Comparison of ENCODE assay signal across 17 cellular contexts in genomic region chr20:16441526-16442164, GRCh38.
DNase-seq lines count a peak whose midpoint lies in the region; ATAC-seq lines count a peak whose summit lies in the region.
"Had no signal": no experiment of that assay in that cellular context is flagged by ENCODE, and none has a peak within 500 bp of the region (broad histone marks: within the 10 kb centered on the region; RNA-seq: fewer than 3 reads in every experiment).

No MANE protein-coding gene starts in this region.

- H3K9me3 Mint-ChIP-seq in activated naive CD4-positive, alpha-beta T cell treated with anti-CD3 and anti-CD28 coated beads, Interleukin-2, amount 50 U/mL, for 72 hours = peaks cover 12 to 13% of the 10 kb centered on the region in 2 donors

- peaks cover 15 to 27% of the 10 kb centered on the region in 2 donors for H3K36me3 Mint-ChIP-seq in activated naive CD4-positive, alpha-beta T cell treated with anti-CD3 and anti-CD28 coated beads, Interleukin-2, amount 50 U/mL, for 72 hours

- peak; percentile 2 for DNase-seq in DMS79 treated with DMSO at 0.1 percent for 48 hours (lab: John Stamatoyannopoulos, UW)
- DNase-seq in DMS79 (lab: John Stamatoyannopoulos, UW) = no peak
- peak; percentile 55 for DNase-seq in NCI-H2171 (lab: John Stamatoyannopoulos, UW)
- peak; percentile 74 for DNase-seq in SK-N-DZ (ENCODE audit: low spot score)
- peak; percentile 56 for DNase-seq in cerebellum (ENCODE audit: low spot score)
- DNase-seq in activated naive CD4-positive, alpha-beta T cell treated with anti-CD3 and anti-CD28 coated beads, Interleukin-2, amount 50 U/mL, for 72 hours (ENCODE audit: low spot score in 2 of 2) = no peak
- DNase-seq: 8988T; ACHN; Calu3; CD4-positive, alpha-beta T cell; DMS153; H7 had no signal

- no peak overlapping the region for H3K27ac Mint-ChIP-seq in activated naive CD4-positive, alpha-beta T cell treated with anti-CD3 and anti-CD28 coated beads, Interleukin-2, amount 50 U/mL, for 72 hours
- H3K27ac Mint-ChIP-seq: B cell; CD4-positive, alpha-beta T cell; GM23338 had no signal

- ATAC-seq in HG03520 (IDR thresholded peaks at IDR 0.05; ENCODE audit: unreplicated experiment) (no peak), GM21360 (IDR thresholded peaks at IDR 0.05; ENCODE audit: unreplicated experiment) (no peak)
- ATAC-seq in activated naive CD4-positive, alpha-beta T cell treated with anti-CD3 and anti-CD28 coated beads, Interleukin-2, amount 50 U/mL, for 72 hours = no peak
- ATAC-seq: GM23338, HepG2 had no signal

Comparison
In these comparisons a context has a peak if more than half of its experiments do, and no peak if none do; other contexts are left out.
1. DNase-seq: peak in DMS79 treated with DMSO at 0.1 percent for 48 hours (single experiment), NCI-H2171 (single experiment), SK-N-DZ (single experiment) and cerebellum (single experiment); none in DMS79 (single experiment) and activated naive CD4-positive, alpha-beta T cell treated with anti-CD3 and anti-CD28 coated beads, Interleukin-2, amount 50 U/mL, for 72 hours (0 of 2).